Comparison of ENCODE assay signal across 14 cellular contexts in the genomic region with DNA sequence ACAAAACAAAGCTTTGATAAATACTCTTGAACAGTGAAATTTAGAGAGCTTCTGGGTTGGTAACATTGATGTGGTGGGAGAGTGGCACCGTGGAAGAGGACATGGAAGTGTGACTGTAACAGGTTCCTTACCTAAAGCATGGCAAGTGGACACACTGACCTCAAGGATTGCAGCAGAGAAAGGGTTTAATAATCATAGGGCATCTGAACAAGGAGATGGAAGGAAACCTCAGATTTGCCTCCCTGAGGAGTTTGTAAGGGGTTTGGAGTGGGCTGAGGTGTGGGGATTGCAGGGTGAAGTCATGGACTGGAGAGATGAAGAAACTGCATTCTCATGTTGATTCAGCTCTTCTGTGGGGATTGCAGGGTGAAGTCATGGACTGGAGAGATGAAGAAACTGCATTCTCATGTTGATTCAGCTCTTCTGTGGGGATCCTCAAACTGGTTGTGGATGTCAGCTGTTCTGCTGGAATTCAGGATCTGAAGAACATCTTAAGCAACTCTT.
A peak's percentile ranks its signal among the peaks of the same experiment; 100 is the strongest.
DNase-seq lines count a peak whose midpoint lies in the region; ATAC-seq, FAIRE-seq and TF ChIP-seq lines count a peak whose summit lies in the region.
"Had no signal": no experiment of that assay in that cellular context is flagged by ENCODE, and none has a peak within 500 bp of the region (broad histone marks: within the 10 kb centered on the region; RNA-seq: fewer than 3 reads in every experiment).

No MANE protein-coding gene starts in this region.

- in situ Hi-C loops in mammary epithelial cell (cut with MboI; ENCODE audit: low sequenced_read_pairs in 2 of 2), result no loop called here

- dilution Hi-C loops in mammary epithelial cell (cut with HindIII; ENCODE audit: low sequenced_read_pairs), result no loop called here

- no peaks in the 10 kb centered on the region for H4K20me1 ChIP-seq in mammary epithelial cell (ENCODE audit: insufficient read depth, low read length)

- BruUV-seq in mammary epithelial cell (replicated peaks; lab: Mats Ljungman, UMichigan), result no TSS peak

- H2AFZ ChIP-seq in mammary epithelial cell (ENCODE audit: low read depth, low read length), result no peak overlapping the region

- H3K9ac ChIP-seq in mammary epithelial cell (ENCODE audit: insufficient read depth, low read length), result no peak overlapping the region

- DNase-seq in AG08396 (ENCODE audit: low spot score), result peak; percentile 29
- peak; percentile 29 for DNase-seq in H4 (ENCODE audit: low spot score)
- DNase-seq in mammary epithelial cell, result peak; percentile 36
- DNase-seq in right lobe of liver, result no peak
- DNase-seq in foreskin melanocyte, result no peak
- no peak for DNase-seq in GM19239 (ENCODE audit: insufficient read length, low spot score)
- no peak for DNase-seq in Right ventricle myocardium superior
- DNase-seq: activated naive CD4-positive, alpha-beta T cell; CD8-positive, alpha-beta T cell; Karpas-422; left colon; T-cell had no signal

- ATAC-seq in right lobe of liver (peak in 3 of 4 donors; percentile 12 to 65 (median 55)), HG02885 (IDR thresholded peaks at IDR 0.05; ENCODE audit: poor library complexity, unreplicated experiment) (no peak), Right ventricle myocardium superior (ENCODE audit: poor library complexity) (no peak)
- ATAC-seq: CD8-positive, alpha-beta T cell; left colon; T-cell had no signal

- H3K79me2 ChIP-seq in mammary epithelial cell (ENCODE audit: insufficient read depth, low read length), result no peaks in the 10 kb centered on the region

- H3K4me3 ChIP-seq in mammary epithelial cell (replicated peaks in 1 of 3; ENCODE audit: insufficient read depth in 1 of 3, low read depth in 2 of 3, low read length in 3 of 3) (no peak overlapping the region), right lobe of liver (no peak overlapping the region)

- WGBS in mammary epithelial cell (ENCODE audit: low coverage, missing lambda C conversion rate), result 100% methylated on average over 1 of the region's 1 CpG
- 50% methylated on average over 1 of the region's 1 CpG for WGBS in right lobe of liver (ENCODE audit: insufficient coverage, low coverage, low lambda C conversion rate, missing lambda C conversion rate)

- FAIRE-seq in GM19239 (lab: Jason Lieb, UNC), result no peak
- FAIRE-seq: colon had no signal

- CTCF ChIA-PET in mammary epithelial cell (lab: Charles Lee; ENCODE audit: low non-redundant PET), result interaction anchor here (0.7 kb wide), 1 partner anchor 172 kb away, joined by 3 read pairs; no protein-coding TSS in a partner anchor

- no peak overlapping the region for H3K27ac ChIP-seq in mammary epithelial cell (ENCODE audit: insufficient read depth, low read depth, low read length)
- no peak overlapping the region for H3K27ac ChIP-seq in right lobe of liver

- peaks cover 8% of the 10 kb centered on the region for H3K9me3 ChIP-seq in mammary epithelial cell (replicated peaks; ENCODE audit: insufficient read depth, low read length)
- H3K9me3 ChIP-seq in right lobe of liver, result no peaks in the 10 kb centered on the region

- no peak overlapping the region for H3K4me2 ChIP-seq in mammary epithelial cell (ENCODE audit: insufficient read depth, low read depth, low read length)

- intact Hi-C loops in mammary epithelial cell (cut with micrococcal nuclease) (loop anchor here (2.0 kb wide), 1 partner anchor 84 kb away; a partner anchor contains a TSS), right lobe of liver (cut with DNase I) (no loop called here), Right ventricle myocardium superior (cut with DNase I) (no loop called here)

- H3K4me1 ChIP-seq in mammary epithelial cell (ENCODE audit: insufficient read depth, low read length) (peaks cover 5% of the 10 kb centered on the region), right lobe of liver (no peaks in the 10 kb centered on the region)

- TF ChIP-seq POLR2A in right lobe of liver (IDR thresholded peaks at IDR 0.05), result no peak

- no peaks in the 10 kb centered on the region for H3K36me3 ChIP-seq in mammary epithelial cell (ENCODE audit: insufficient read depth, low read length)
- no peaks in the 10 kb centered on the region for H3K36me3 ChIP-seq in right lobe of liver

- H3K27me3 ChIP-seq in mammary epithelial cell (ENCODE audit: insufficient read depth, low read length) (no peaks in the 10 kb centered on the region), right lobe of liver (no peaks in the 10 kb centered on the region)

- TF ChIP-seq CTCF in mammary epithelial cell (conservative IDR thresholded peaks at IDR 0.05 in 1 of 2, IDR thresholded peaks at IDR 0.05 in 1 of 2; ENCODE audit: extremely low read depth in 1 of 2, insufficient read depth in 1 of 2, low read depth in 1 of 2, low read length in 2 of 2), result no peak
- TF ChIP-seq CTCF in right lobe of liver (IDR thresholded peaks at IDR 0.05), result no peak

Comparison
In these comparisons a context has a peak if more than half of its experiments do, and no peak if none do; other contexts are left out.
1. DNase-seq: peak in AG08396 (single experiment), H4 (single experiment) and mammary epithelial cell (single experiment); none in right lobe of liver (0 of 3), foreskin melanocyte (single experiment), GM19239 (single experiment) and Right ventricle myocardium superior (single experiment).
2. ATAC-seq: peak in right lobe of liver (3 of 4); none in HG02885 (single experiment) and Right ventricle myocardium superior (single experiment).